ENCODE assay signal across 10 cellular contexts in genomic region chr3:111729087-111729846, GRCh38. TPM values are rescaled to one million over a fixed set of nuclear protein-coding genes. Genes with fewer than 3 reads are reported as not detected.
DNase-seq lines count a peak whose midpoint lies in the region; ATAC-seq and TF ChIP-seq lines count a peak whose summit lies in the region.
"Had no signal": no experiment of that assay in that cellular context is flagged by ENCODE, and none has a peak within 500 bp of the region (broad histone marks: within the 10 kb centered on the region; RNA-seq: fewer than 3 reads in every experiment).

No MANE protein-coding gene starts in this region.

- no peaks in the 10 kb centered on the region; the same call in 1 of the 2 replicates for H3K9me2 ChIP-seq in GM23248 (ENCODE audit: insufficient read depth)

- no peaks in the 10 kb centered on the region for H3K4me1 Mint-ChIP-seq in CD8-positive, alpha-beta T cell (ENCODE audit: low read depth)
- H3K4me1 Mint-ChIP-seq: IgD-negative memory B cell had no signal

- CTCF ChIA-PET in CD8-positive, alpha-beta T cell (lab: Charles Lee), result interaction anchor here (0.7 to 3.2 kb wide), 3 partner anchors 11 to 239 kb away, joined by 3 to 14 read pairs (median 3); no protein-coding TSS in a partner anchor

- H3K4me3 Mint-ChIP-seq in CD8-positive, alpha-beta T cell, result no peak overlapping the region
- H3K4me3 Mint-ChIP-seq: IgD-negative memory B cell had no signal

- POLR2A ChIA-PET in CD8-positive, alpha-beta T cell (lab: Charles Lee), result no interaction called here

- H2AFZ ChIP-seq in GM23248, result no peak overlapping the region

- ATAC-seq in Right ventricle myocardium inferior (peak; percentile 89), HG03196 (IDR thresholded peaks at IDR 0.05; ENCODE audit: unreplicated experiment) (no peak)
- no peak for ATAC-seq in CD8-positive, alpha-beta T cell

- peaks cover 15% of the 10 kb centered on the region; the same call in 1 of the 2 replicates for H3F3A ChIP-seq in GM23248 (ENCODE audit: insufficient read depth)

- 33 to 35% methylated on average over 6 of the region's 6 CpGs for WGBS in GM23248 (ENCODE audit: low coverage in 1 of 2, low lambda C conversion rate in 2 of 2, missing lambda C conversion rate in 2 of 2), 2 experiments
- WGBS in adrenal gland, 4 donors, result 55 to 70% (median 68%) methylated on average over 6 of the region's 6 CpGs

- H3K27me3 ChIP-seq in GM23248 (replicated peaks; ENCODE audit: insufficient read depth), result no peaks in the 10 kb centered on the region
- H3K27me3 ChIP-seq in adrenal gland, result no peaks in the 10 kb centered on the region
- 0 out of 2 replicates have a peak, but pooled peaks cover 3% of the 10 kb centered on the region for H3K27me3 ChIP-seq in BE2C
- no peaks in the 10 kb centered on the region for H3K27me3 ChIP-seq in CD8-positive, alpha-beta T cell (ENCODE audit: insufficient read depth, low read length)

- TF ChIP-seq CTCF in adrenal gland (IDR thresholded peaks at IDR 0.05) (no peak), BE2C (IDR thresholded peaks at IDR 0.05; ENCODE audit: low read depth, low read length) (no peak)
- TF ChIP-seq CTCF in CD8-positive, alpha-beta T cell (IDR thresholded peaks at IDR 0.05), result no peak

- no peaks in the 10 kb centered on the region for H3K27me3 Mint-ChIP-seq in CD8-positive, alpha-beta T cell (ENCODE audit: low read depth)
- H3K27me3 Mint-ChIP-seq: IgD-negative memory B cell had no signal

- H3K36me3 Mint-ChIP-seq in CD8-positive, alpha-beta T cell, result peaks cover 9% of the 10 kb centered on the region

- H3K27ac Mint-ChIP-seq in CD8-positive, alpha-beta T cell, result no peak overlapping the region
- H3K27ac Mint-ChIP-seq: IgD-negative memory B cell had no signal

- H3K9me3 Mint-ChIP-seq in CD8-positive, alpha-beta T cell, result peaks cover 5% of the 10 kb centered on the region

- H3K36me3 ChIP-seq in GM23248 (ENCODE audit: low read depth), result no peaks in the 10 kb centered on the region
- H3K36me3 ChIP-seq in adrenal gland (replicated peaks in 1 of 2), result no peaks in the 10 kb centered on the region
- H3K36me3 ChIP-seq in BE2C, result no peaks in the 10 kb centered on the region
- H3K36me3 ChIP-seq in CD8-positive, alpha-beta T cell (ENCODE audit: insufficient read depth, low read length), result no peaks in the 10 kb centered on the region

- DNase-seq in GM23248, result peak; percentile 80
- peak in 6 of 7 donors; percentile 24 to 62 (median 38) for DNase-seq in adrenal gland
- peak; percentile 81 for DNase-seq in Right ventricle myocardium inferior (ENCODE audit: missing footprints)
- peak; percentile 85 for DNase-seq in skeletal muscle cell (ENCODE audit: low read depth)
- no peak for DNase-seq in BE2C
- no peak for DNase-seq in CD8-positive, alpha-beta T cell
- DNase-seq in NCI-H1417 (lab: John Stamatoyannopoulos, UW), result no peak
- DNase-seq: activated gamma-delta T cell had no signal

- H3K9ac ChIP-seq in GM23248, result no peak overlapping the region

- H3K27ac ChIP-seq in GM23248, result peak overlapping the region; percentile 34
- no peak overlapping the region for H3K27ac ChIP-seq in adrenal gland
- no peak overlapping the region for H3K27ac ChIP-seq in CD8-positive, alpha-beta T cell (ENCODE audit: low read depth, low read length)

- in situ Hi-C loops in GM23248 (cut with MboI), result no loop called here

- H3K4me1 ChIP-seq in GM23248 (ENCODE audit: insufficient read depth) (peaks cover 17% of the 10 kb centered on the region), adrenal gland (replicated peaks in 1 of 2) (no peaks in the 10 kb centered on the region), BE2C (no peaks in the 10 kb centered on the region)
- H3K4me1 ChIP-seq in CD8-positive, alpha-beta T cell (ENCODE audit: insufficient read depth, low read length), result no peaks in the 10 kb centered on the region

- H4K20me1 ChIP-seq in GM23248 (ENCODE audit: insufficient read depth), result no peaks in the 10 kb centered on the region

- intact Hi-C loops in adrenal gland (cut with DNase I), result loop anchor here in 1 of 2 donors (5.0 kb wide), 1 partner anchor 133 kb away; no protein-coding TSS in a partner anchor
- intact Hi-C loops in Right ventricle myocardium inferior (cut with DNase I), result no loop called here
- intact Hi-C loops in CD8-positive, alpha-beta T cell (cut with DNase I, micrococcal nuclease), result loop anchor here in 1 of 2 experiments (1.0 kb wide), 1 partner anchor 8 kb away; no protein-coding TSS in a partner anchor

- H3K4me3 ChIP-seq in GM23248 (no peak overlapping the region), adrenal gland (no peak overlapping the region), skeletal muscle cell (ENCODE audit: low read depth, low read length) (no peak overlapping the region), BE2C (ENCODE audit: low read depth, low read length) (no peak overlapping the region)
- no peak overlapping the region for H3K4me3 ChIP-seq in CD8-positive, alpha-beta T cell (ENCODE audit: low read depth, low read length)

- no peak overlapping the region for H3K4me2 ChIP-seq in GM23248 (ENCODE audit: unreplicated experiment)

- TF ChIP-seq POLR2A in adrenal gland (IDR thresholded peaks at IDR 0.05), result no peak

- no peaks in the 10 kb centered on the region for H3K9me3 ChIP-seq in GM23248 (ENCODE audit: low read depth)
- H3K9me3 ChIP-seq in adrenal gland (replicated peaks in 1 of 3), result no peaks in the 10 kb centered on the region
- no peaks in the 10 kb centered on the region for H3K9me3 ChIP-seq in BE2C
- no peaks in the 10 kb centered on the region for H3K9me3 ChIP-seq in CD8-positive, alpha-beta T cell (ENCODE audit: low read length)

- H3K79me2 ChIP-seq in GM23248 (ENCODE audit: insufficient read depth), result no peaks in the 10 kb centered on the region

RNA-seq across cellular contexts. Expression of gene PLCXD2, which starts 54.8 kb away (rescaled TPM):
- total RNA-seq in GM23248 (2014; rRNA removed; shearing (Covaris generic)), result 0.38 and 0.54 TPM in 2 replicates
- polyA plus RNA-seq in GM23248 (2016; fragmentation: Nextera tagmentation; extraction: Ambion mirVana) (0.11 TPM in 1 of 2 replicates, not detected in the other), adrenal gland (under 1 TPM; 0.07 to 0.44 (median 0.16) TPM)
- total RNA-seq in adrenal gland (under 1 TPM; 0.19 to 0.77 (median 0.39) TPM), Right ventricle myocardium inferior (4.0 TPM)
- 0.29 TPM for polyA plus RNA-seq in BE2C (2012; ENCODE audit: insufficient read depth, insufficient read length, low read depth)
- total RNA-seq in CD8-positive, alpha-beta T cell, result 10 to 100 TPM; 52.6 to 52.8 TPM

Comparison
In these comparisons a context has a peak if more than half of its experiments do, and no peak if none do; other contexts are left out.
1. DNase-seq: peak in GM23248 (single experiment), adrenal gland (6 of 7), Right ventricle myocardium inferior (single experiment) and skeletal muscle cell (single experiment); none in BE2C (single experiment), CD8-positive, alpha-beta T cell (0 of 7) and NCI-H1417 (0 of 3).
2. RNA of gene PLCXD2, which starts 54.8 kb away (total RNA-seq): 52.6 to 52.8 TPM in CD8-positive, alpha-beta T cell; 4.0 TPM in Right ventricle myocardium inferior (single experiment), 0.38 to 0.54 TPM in GM23248 and 0.19 to 0.77 TPM in adrenal gland; every median in the first group is over 10 times any median in the second.